In the genomic region with DNA sequence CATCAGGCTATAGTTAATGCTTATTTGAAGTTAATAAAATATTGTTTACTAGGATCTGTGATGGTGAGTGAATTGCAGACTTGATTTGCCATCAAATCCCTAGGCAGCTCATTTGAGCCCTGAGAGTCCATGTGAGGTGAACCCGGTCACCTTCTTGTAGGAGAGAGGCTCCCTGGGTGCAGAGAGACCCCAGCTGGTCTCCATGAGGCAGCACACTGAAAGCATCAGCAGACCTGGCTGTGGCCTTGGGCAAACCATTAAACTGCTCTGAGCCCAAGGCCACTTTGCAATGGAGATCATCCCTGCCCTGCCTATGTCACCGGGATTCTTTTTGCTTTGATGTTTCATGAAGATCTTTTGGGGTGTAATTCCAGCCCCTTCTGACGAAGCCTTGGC, we compare ENCODE assay signal across 8 cellular contexts.
DNase-seq lines count a peak whose midpoint lies in the region; ATAC-seq and TF ChIP-seq lines count a peak whose summit lies in the region.

No MANE protein-coding gene starts in this region.

- BruUV-seq in Panc1 (replicated peaks; lab: Mats Ljungman, UMichigan) = no TSS peak

- peak overlapping the region; percentile 98 for H3K27ac Mint-ChIP-seq in activated CD4-positive, alpha-beta T cell treated with anti-CD3 and anti-CD28 coated beads, Interleukin-2, amount 10 ng/mL, durations not matched to agents 24 days and 14 days

- DNase-seq in activated CD4-positive, alpha-beta T cell treated with anti-CD3 and anti-CD28 coated beads, Interleukin-2, amount 10 ng/mL, durations not matched to agents 24 days and 14 days = peak; percentile 63
- no peak for DNase-seq in activated CD4-positive, alpha-beta T cell treated with anti-CD3 and anti-CD28 coated beads, Interleukin-2, amount 50 U/mL, for 1 hour
- no peak for DNase-seq in Panc1 (ENCODE audit: low read depth, low spot score)
- DNase-seq in esophagus muscularis mucosa (ENCODE audit: extremely low spot score) = no peak
- no peak for DNase-seq in nucleus accumbens (lab: John Stamatoyannopoulos, UW)
- DNase-seq in MV-4-11 (lab: John Stamatoyannopoulos, UW) = no peak

- no peak; the same call in 1 of the 2 replicates for TF ChIP-seq CTCF in Panc1 (IDR thresholded peaks at IDR 0.05)
- no peak for TF ChIP-seq CTCF in esophagus muscularis mucosa (IDR thresholded peaks at IDR 0.05)

- H3K9me3 ChIP-seq in Panc1 (ENCODE audit: control insufficient read depth, insufficient read depth, low read depth, low read length) (no peaks in the 10 kb centered on the region), esophagus muscularis mucosa (no peaks in the 10 kb centered on the region), stomach smooth muscle (ENCODE audit: control insufficient read depth in 2 of 2, low read length in 2 of 2) (no peaks in the 10 kb centered on the region)

- H3K9me3 Mint-ChIP-seq in activated CD4-positive, alpha-beta T cell treated with anti-CD3 and anti-CD28 coated beads, Interleukin-2, amount 10 ng/mL, durations not matched to agents 24 days and 14 days = no peaks in the 10 kb centered on the region

- peaks cover 5% of the 10 kb centered on the region for H3K36me3 ChIP-seq in Panc1 (ENCODE audit: control insufficient read depth, insufficient read depth, low read length)
- H3K36me3 ChIP-seq in esophagus muscularis mucosa = peaks cover 4 to 44% (median 27%) of the 10 kb centered on the region in 4 donors
- H3K36me3 ChIP-seq in stomach smooth muscle (ENCODE audit: control insufficient read depth in 2 of 2, insufficient read depth in 2 of 2, low read length in 2 of 2) = peaks cover 25% of the 10 kb centered on the region in 2 donors

- TF ChIP-seq POLR2A in esophagus muscularis mucosa (IDR thresholded peaks at IDR 0.05; ENCODE audit: low read depth) = no peak

- intact Hi-C loops in activated CD4-positive, alpha-beta T cell treated with anti-CD3 and anti-CD28 coated beads, Interleukin-2, amount 10 ng/mL, durations not matched to agents 24 days and 14 days (cut with micrococcal nuclease) = no loop called here
- intact Hi-C loops in Panc1 (cut with micrococcal nuclease; ENCODE audit: unreplicated experiment) = loop anchor here (5.0 to 10.0 kb wide), 2 partner anchors 111 to 188 kb away; no protein-coding TSS in a partner anchor
- intact Hi-C loops in esophagus muscularis mucosa (cut with DNase I) = loop anchor here (5.0 to 10.0 kb wide), 2 partner anchors 71 to 123 kb away; a partner anchor contains a TSS

- H3K4me1 ChIP-seq in Panc1 (ENCODE audit: control insufficient read depth, insufficient read depth, low read length) (peaks cover 13% of the 10 kb centered on the region), esophagus muscularis mucosa (peaks cover 18 to 93% (median 86%) of the 10 kb centered on the region in 4 donors), stomach smooth muscle (ENCODE audit: control insufficient read depth, insufficient read depth, low read length) (peaks cover 70% of the 10 kb centered on the region)

- CTCF ChIA-PET in Panc1 (lab: Charles Lee) = interaction anchor here (0.5 to 0.7 kb wide), 5 partner anchors 62 to 1381 kb away, joined by 3 to 8 read pairs (median 3); no protein-coding TSS in a partner anchor

- TF ChIP-seq EP300 in esophagus muscularis mucosa (IDR thresholded peaks at IDR 0.05) = no peak

- peak overlapping the region; percentile 77 for H3K4me3 Mint-ChIP-seq in activated CD4-positive, alpha-beta T cell treated with anti-CD3 and anti-CD28 coated beads, Interleukin-2, amount 10 ng/mL, durations not matched to agents 24 days and 14 days

- no peaks in the 10 kb centered on the region for H3K27me3 Mint-ChIP-seq in activated CD4-positive, alpha-beta T cell treated with anti-CD3 and anti-CD28 coated beads, Interleukin-2, amount 10 ng/mL, durations not matched to agents 24 days and 14 days

- peaks cover 51% of the 10 kb centered on the region for H3K4me1 Mint-ChIP-seq in activated CD4-positive, alpha-beta T cell treated with anti-CD3 and anti-CD28 coated beads, Interleukin-2, amount 10 ng/mL, durations not matched to agents 24 days and 14 days

- H3K27ac ChIP-seq in Panc1 (ENCODE audit: low read length) (peak overlapping the region; percentile 73), esophagus muscularis mucosa (replicated peaks in 1 of 4) (peak overlapping the region; percentile 82 to 89 (median 88)), stomach smooth muscle (ENCODE audit: low read length) (peak overlapping the region; percentile 97)

- peak; percentile 73 for ATAC-seq in Panc1
- ATAC-seq in GM21360 (IDR thresholded peaks at IDR 0.05; ENCODE audit: unreplicated experiment) = no peak

- WGBS in esophagus muscularis mucosa = 86% methylated on average over 3 of the region's 3 CpGs

- H3K4me3 ChIP-seq in Panc1 (ENCODE audit: low read depth in 2 of 2, low read length in 2 of 2) = no peak overlapping the region
- no peak overlapping the region for H3K4me3 ChIP-seq in esophagus muscularis mucosa
- H3K4me3 ChIP-seq in stomach smooth muscle (ENCODE audit: low read length in 2 of 2) = no peak overlapping the region

- POLR2A ChIA-PET in Panc1 (lab: Charles Lee) = no interaction called here

- no peaks in the 10 kb centered on the region for H3K27me3 ChIP-seq in Panc1 (ENCODE audit: control insufficient read depth, insufficient read depth, low read length)
- no peaks in the 10 kb centered on the region for H3K27me3 ChIP-seq in esophagus muscularis mucosa
- no peaks in the 10 kb centered on the region for H3K27me3 ChIP-seq in stomach smooth muscle (ENCODE audit: control insufficient read depth in 1 of 2, insufficient read depth in 2 of 2, low read length in 2 of 2)

- peak overlapping the region in 1 of 2 donors; percentile 39 for H3K9ac ChIP-seq in stomach smooth muscle (ENCODE audit: low read length in 2 of 2)

- in situ Hi-C loops in Panc1 (cut with HindIII; ENCODE audit: low pct_unique_long_range_greater_than_20kb, low sequenced_read_pairs) = no loop called here

- H3K36me3 Mint-ChIP-seq in activated CD4-positive, alpha-beta T cell treated with anti-CD3 and anti-CD28 coated beads, Interleukin-2, amount 10 ng/mL, durations not matched to agents 24 days and 14 days (ENCODE audit: low read depth) = peaks cover 83% of the 10 kb centered on the region
